ENCODE assay signal across 8 cellular contexts in the genomic region with DNA sequence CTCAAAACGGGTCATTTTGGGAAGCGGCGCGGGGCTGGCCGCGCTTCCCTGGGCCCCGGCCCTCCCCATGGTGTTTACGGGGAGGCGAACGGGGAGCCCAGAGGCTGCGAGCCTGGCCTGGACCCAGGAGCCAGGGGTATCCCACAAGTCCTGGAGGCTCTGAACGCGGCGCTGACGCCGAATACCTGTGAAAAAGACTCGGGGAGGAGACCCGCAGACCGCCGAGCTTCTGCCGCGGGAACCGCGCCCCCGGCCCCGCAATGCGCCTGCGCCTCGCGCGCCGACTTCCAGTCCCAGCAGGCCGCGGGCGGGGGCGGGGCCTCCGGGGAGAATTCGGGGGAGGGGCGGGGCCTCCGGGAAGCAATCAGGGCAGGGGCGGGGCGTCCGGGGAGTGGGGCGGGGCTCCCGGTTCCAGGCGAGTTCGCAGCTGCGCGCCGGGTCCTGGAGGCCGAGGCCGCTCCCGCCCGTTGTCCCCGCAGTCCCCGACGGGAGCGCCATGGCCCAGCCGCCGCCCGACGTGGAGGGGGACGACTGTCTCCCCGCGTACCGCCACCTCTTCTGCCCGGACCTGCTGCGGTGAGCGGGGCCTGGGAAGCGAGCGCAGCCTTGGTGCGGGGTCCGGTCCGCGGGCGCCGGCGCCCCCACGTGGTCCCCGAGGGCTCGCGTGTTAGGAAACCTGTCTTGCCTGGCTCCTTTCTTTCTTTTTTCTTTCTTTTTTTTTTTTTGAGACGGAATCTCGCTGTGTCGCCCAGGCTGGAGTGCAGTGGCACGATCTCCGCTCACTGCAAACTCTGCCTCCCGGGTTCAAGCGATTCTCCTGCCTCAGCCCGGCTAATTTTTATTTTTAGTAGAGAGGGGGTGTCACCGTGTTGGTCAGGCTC. TPM values are rescaled to one million over a fixed set of nuclear protein-coding genes. Genes with fewer than 3 reads are reported as not detected.
DNase-seq lines count a peak whose midpoint lies in the region; ATAC-seq lines count a peak whose summit lies in the region.

A gene with protein sequence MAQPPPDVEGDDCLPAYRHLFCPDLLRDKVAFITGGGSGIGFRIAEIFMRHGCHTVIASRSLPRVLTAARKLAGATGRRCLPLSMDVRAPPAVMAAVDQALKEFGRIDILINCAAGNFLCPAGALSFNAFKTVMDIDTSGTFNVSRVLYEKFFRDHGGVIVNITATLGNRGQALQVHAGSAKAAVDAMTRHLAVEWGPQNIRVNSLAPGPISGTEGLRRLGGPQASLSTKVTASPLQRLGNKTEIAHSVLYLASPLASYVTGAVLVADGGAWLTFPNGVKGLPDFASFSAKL (plus strand): TSS at position 418 of the 881 bp plus-strand sequence. CDS start 79 bp downstream, at position 497.

- H3K36me3 ChIP-seq in neuronal stem cell (replicated peaks in 1 of 2; ENCODE audit: control insufficient read depth in 2 of 2, insufficient read depth in 2 of 2, low read length in 2 of 2) (peaks cover 21 to 30% of the 10 kb centered on the region in 2 donors), subcutaneous abdominal adipose tissue (ENCODE audit: control insufficient read depth in 5 of 5, insufficient read depth in 5 of 5, low read length in 5 of 5) (peaks cover 0 to 11% (median 8%) of the 10 kb centered on the region in 5 donors)

- peaks cover 7% of the 10 kb centered on the region for H3K79me1 ChIP-seq in neuronal stem cell (ENCODE audit: low read depth, low read length)

- peak within 1 kb of the TSS; percentile 38 for H3K14ac ChIP-seq in neuronal stem cell (ENCODE audit: low read length)

- H3K27ac ChIP-seq in neuronal stem cell (replicated peaks; ENCODE audit: low read length): peak within 1 kb of the TSS; percentile 87
- H3K27ac ChIP-seq in subcutaneous abdominal adipose tissue (ENCODE audit: low read depth, low read length): peak within 1 kb of the TSS; percentile 72

- H3K4me1 ChIP-seq in neuronal stem cell (ENCODE audit: control insufficient read depth in 2 of 2, insufficient read depth in 1 of 2, low read depth in 1 of 2, low read length in 2 of 2) (peaks cover 7 to 8% of the 10 kb centered on the region in 2 donors), subcutaneous abdominal adipose tissue (ENCODE audit: control insufficient read depth in 5 of 5, insufficient read depth in 5 of 5, low read length in 5 of 5) (peaks cover 0 to 31% (median 20%) of the 10 kb centered on the region in 5 donors)

- H3K9me3 ChIP-seq in neuronal stem cell (replicated peaks in 1 of 2; ENCODE audit: control insufficient read depth in 2 of 2, insufficient read depth in 1 of 2, low read depth in 1 of 2, low read length in 2 of 2) (no peaks in the 10 kb centered on the region), subcutaneous abdominal adipose tissue (ENCODE audit: control insufficient read depth in 5 of 5, low read length in 5 of 5) (no peaks in the 10 kb centered on the region)

- H2AK5ac ChIP-seq in neuronal stem cell (ENCODE audit: low read depth, low read length): peak within 1 kb of the TSS; percentile 84

- peak within 1 kb of the TSS; percentile 94 for H2AFZ ChIP-seq in neuronal stem cell (ENCODE audit: low read length)

- ATAC-seq in GM21619 (IDR thresholded peaks at IDR 0.05; ENCODE audit: unreplicated experiment): peak; percentile 51

- H2BK12ac ChIP-seq in neuronal stem cell (ENCODE audit: low read length): no peak within 1 kb of the TSS

- peak within 1 kb of the TSS; percentile 97 for H3K23ac ChIP-seq in neuronal stem cell (ENCODE audit: low read depth, low read length, poor library complexity)

- no CpG with 5 or more reads among the region's 91 CpGs for WGBS in neuronal stem cell (ENCODE audit: extremely low coverage in 2 of 2, insufficient read length in 2 of 2, insufficient replicate concordance in 1 of 2), 2 donors

- H3K18ac ChIP-seq in neuronal stem cell (ENCODE audit: low read length): peak within 1 kb of the TSS; percentile 98

- H3K27me3 ChIP-seq in neuronal stem cell (ENCODE audit: control insufficient read depth in 3 of 3, insufficient read depth in 3 of 3, low read depth in 1 of 3, low read length in 3 of 3) (no peaks in the 10 kb centered on the region), subcutaneous abdominal adipose tissue (ENCODE audit: control insufficient read depth in 5 of 5, insufficient read depth in 4 of 5, low read length in 5 of 5) (no peaks in the 10 kb centered on the region)

- H3K4ac ChIP-seq in neuronal stem cell (ENCODE audit: low read length): no peak within 1 kb of the TSS

- peak within 1 kb of the TSS; percentile 24 for H2BK120ac ChIP-seq in neuronal stem cell (ENCODE audit: low read depth, low read length)

- no peak within 1 kb of the TSS for H2BK15ac ChIP-seq in neuronal stem cell (ENCODE audit: low read length)

- H4K8ac ChIP-seq in neuronal stem cell (ENCODE audit: low read depth, low read length): no peak within 1 kb of the TSS

- H3K4me3 ChIP-seq in neuronal stem cell (ENCODE audit: low read length in 2 of 2): peak within 1 kb of the TSS; percentile 75 to 99
- peak within 1 kb of the TSS; percentile 29 to 83 (median 77) for H3K4me3 ChIP-seq in subcutaneous abdominal adipose tissue (ENCODE audit: low read depth in 1 of 5, low read length in 5 of 5)

- H3K9ac ChIP-seq in neuronal stem cell (ENCODE audit: low read depth, low read length, poor library complexity): peak within 1 kb of the TSS; percentile 94
- peak within 1 kb of the TSS in 4 of 5 donors; percentile 64 to 94 (median 82) for H3K9ac ChIP-seq in subcutaneous abdominal adipose tissue (ENCODE audit: low read length in 5 of 5)

- DNase-seq in DMS79 (lab: John Stamatoyannopoulos, UW) (peak; percentile 70), Kasumi-1 (lab: John Stamatoyannopoulos, UW) (peak; percentile 33 to 43), SHP77 treated with DMSO at 0.1 percent for 48 hours (lab: John Stamatoyannopoulos, UW) (peak; percentile 49), foreskin melanocyte (peak; percentile 65), neuronal stem cell (ENCODE audit: low spot score) (peak; percentile 93)
- peak; percentile 98 to 100 (median 98) for DNase-seq in activated naive CD4-positive, alpha-beta T cell (lab: John Stamatoyannopoulos, UW)

- H2BK5ac ChIP-seq in neuronal stem cell (ENCODE audit: low read length): peak within 1 kb of the TSS; percentile 53

- peak within 1 kb of the TSS; percentile 89 for H3K4me2 ChIP-seq in neuronal stem cell (ENCODE audit: insufficient read depth, low read length, poor library complexity, severe bottlenecking)

- no peak within 1 kb of the TSS for H4K91ac ChIP-seq in neuronal stem cell (ENCODE audit: low read depth, low read length, poor library complexity)

RNA-seq across cellular contexts. Expression of the gene that starts here (rescaled TPM):
- polyA plus RNA-seq in neuronal stem cell (2013, experiment 1 of 2): 17.1 TPM
- polyA plus RNA-seq in neuronal stem cell (2013, experiment 2 of 2): 17.8 TPM

Comparison
In these comparisons a context has a peak if more than half of its experiments do, and no peak if none do; other contexts are left out.
1. Peak in every context shown above with its lines: DNase-seq, ATAC-seq, H3K4me3 ChIP-seq and H3K27ac ChIP-seq.
2. DNase-seq: peak in every context shown above with its lines; median percentile 98 in activated naive CD4-positive, alpha-beta T cell; 93 in neuronal stem cell; 70 in DMS79; 65 in foreskin melanocyte; 49 in SHP77 treated with DMSO at 0.1 percent for 48 hours; 38 in Kasumi-1.